Comparison of ENCODE assay signal across 21 cellular contexts in genomic region chr10:109393425-109393824, GRCh38.
DNase-seq lines count a peak whose midpoint lies in the region; ATAC-seq and TF ChIP-seq lines count a peak whose summit lies in the region.
"Had no signal": no experiment of that assay in that cellular context is flagged by ENCODE, and none has a peak within 500 bp of the region (broad histone marks: within the 10 kb centered on the region; RNA-seq: fewer than 3 reads in every experiment).

No MANE protein-coding gene starts in this region.

- H3K4me2 ChIP-seq in neuronal stem cell (ENCODE audit: insufficient read depth, low read length, poor library complexity, severe bottlenecking), result no peak overlapping the region

- H2BK12ac ChIP-seq in neuronal stem cell (ENCODE audit: low read length), result no peak overlapping the region

- ATAC-seq in T-cell (replicated peaks in 1 of 4), result no peak

- H3K4me1 ChIP-seq in HEK293 (ENCODE audit: control insufficient read depth, insufficient read depth, low read length) (no peaks in the 10 kb centered on the region), iPS-15b (ENCODE audit: control insufficient read depth, insufficient read depth, low read length) (peaks cover 5% of the 10 kb centered on the region), neuronal stem cell (ENCODE audit: control insufficient read depth in 2 of 2, insufficient read depth in 1 of 2, low read depth in 1 of 2, low read length in 2 of 2) (peaks cover 0 to 19% of the 10 kb centered on the region in 2 donors)

- no peak overlapping the region for H3K23ac ChIP-seq in neuronal stem cell (ENCODE audit: low read depth, low read length, poor library complexity)

- DNase-seq in WERI-Rb-1, result peak; percentile 96
- DNase-seq in neuronal stem cell (ENCODE audit: low spot score), result no peak
- DNase-seq in activated CD4-positive, alpha-beta T cell treated with anti-CD3 and anti-CD28 coated beads, Interleukin-2, amount 50 U/mL, for 48 hours, result no peak
- no peak for DNase-seq in activated effector memory CD4-positive, alpha-beta T cell treated with Interleukin-2 at 50 U/mL for 16 hours
- DNase-seq in T-cell, result no peak
- no peak for DNase-seq in HEK293T (ENCODE audit: extremely low spot score)
- DNase-seq: AML-193; COR-L47; GM23248; IMR-90; Karpas-422; MG63; NCI-H1092 treated with DMSO at 0.1 percent for 48 hours; NCI-H1694; NCI-H524 treated with DMSO at 0.1 percent for 48 hours; NK-92 treated with Interleukin-12 subunit alpha and Interleukin-12 subunit beta, amount 100 ng/mL, for 24 hours; OCI-M1; SHP77 treated with DMSO at 0.1 percent for 48 hours had no signal

- H4K91ac ChIP-seq in neuronal stem cell (ENCODE audit: low read depth, low read length, poor library complexity), result no peak overlapping the region

- H3K14ac ChIP-seq in neuronal stem cell (ENCODE audit: low read length), result no peak overlapping the region

- H3K4me3 ChIP-seq in HEK293 (ENCODE audit: low read depth, low read length) (no peak overlapping the region), WERI-Rb-1 (ENCODE audit: low read depth, low read length) (no peak overlapping the region), iPS-15b (ENCODE audit: low read depth, low read length) (peak overlapping the region; percentile 22), neuronal stem cell (ENCODE audit: low read length in 2 of 2) (no peak overlapping the region)
- H3K4me3 ChIP-seq: GM23248, MG63 had no signal

- H3K4me1 Mint-ChIP-seq in T-cell, result no peaks in the 10 kb centered on the region
- H3K4me1 Mint-ChIP-seq: CD14-positive monocyte had no signal

- peaks cover 7 to 16% (median 10%) of the 10 kb centered on the region in 3 donors for H3K9me3 Mint-ChIP-seq in T-cell

- H2AFZ ChIP-seq in neuronal stem cell (ENCODE audit: low read length), result no peak overlapping the region
- H2AFZ ChIP-seq: GM23248 had no signal

- H3K27ac Mint-ChIP-seq in T-cell, result no peak overlapping the region

- H3K36me3 Mint-ChIP-seq in T-cell, result no peaks in the 10 kb centered on the region
- H3K36me3 Mint-ChIP-seq: CD14-positive monocyte had no signal

- peak overlapping the region; percentile 87 for H3K18ac ChIP-seq in neuronal stem cell (ENCODE audit: low read length)

- H3K9ac ChIP-seq in iPS-15b (ENCODE audit: low read depth, low read length) (no peak overlapping the region), neuronal stem cell (ENCODE audit: low read depth, low read length, poor library complexity) (no peak overlapping the region)
- H3K9ac ChIP-seq: GM23248 had no signal

- POLR2A ChIA-PET in HEK293 (lab: Yijun Ruan, JAX) (no interaction called here), T-cell (lab: Charles Lee) (no interaction called here), HEK293T (lab: Yijun Ruan, JAX) (no interaction called here)

- H3K27me3 ChIP-seq in WERI-Rb-1 (ENCODE audit: insufficient read depth, low read depth, severe bottlenecking) (no peaks in the 10 kb centered on the region), iPS-15b (ENCODE audit: control insufficient read depth, insufficient read depth, low read length) (peaks cover 3% of the 10 kb centered on the region), neuronal stem cell (ENCODE audit: control insufficient read depth in 3 of 3, insufficient read depth in 3 of 3, low read depth in 1 of 3, low read length in 3 of 3) (no peaks in the 10 kb centered on the region)
- H3K27me3 ChIP-seq: MG63 had no signal

- no peak overlapping the region for H3K27ac ChIP-seq in HEK293 (ENCODE audit: extremely low read depth, low read depth, low read length)
- H3K27ac ChIP-seq in WERI-Rb-1, result peak overlapping the region; percentile 25
- H3K27ac ChIP-seq in neuronal stem cell (replicated peaks; ENCODE audit: low read length), result no peak overlapping the region
- H3K27ac ChIP-seq: GM23248 had no signal

- H3K36me3 ChIP-seq in HEK293 (ENCODE audit: control insufficient read depth in 2 of 2, insufficient read depth in 1 of 2, low read length in 2 of 2) (no peaks in the 10 kb centered on the region), WERI-Rb-1 (no peaks in the 10 kb centered on the region), iPS-15b (ENCODE audit: control insufficient read depth, insufficient read depth, low read length) (no peaks in the 10 kb centered on the region), neuronal stem cell (replicated peaks in 1 of 2; ENCODE audit: control insufficient read depth in 2 of 2, insufficient read depth in 2 of 2, low read length in 2 of 2) (no peaks in the 10 kb centered on the region)
- H3K36me3 ChIP-seq: MG63 had no signal

- no peak overlapping the region for H4K8ac ChIP-seq in neuronal stem cell (ENCODE audit: low read depth, low read length)

- TF ChIP-seq CTCF in HEK293 (tag by site-specific recombination; IDR thresholded peaks at IDR 0.05), result no peak
- peak; percentile 15; the same call in 1 of the 2 replicates for TF ChIP-seq CTCF in WERI-Rb-1 (IDR thresholded peaks at IDR 0.05; ENCODE audit: low read depth, low read length)

- H3K4ac ChIP-seq in neuronal stem cell (ENCODE audit: low read length), result no peak overlapping the region

- peaks cover 0 to 3% of the 10 kb centered on the region in 2 donors for H3K27me3 Mint-ChIP-seq in T-cell

- no peak overlapping the region for H3K4me3 Mint-ChIP-seq in T-cell

- CTCF ChIA-PET in HEK293 (lab: Yijun Ruan, JAX) (no interaction called here), T-cell (lab: Charles Lee) (no interaction called here), HEK293T (lab: Yijun Ruan, JAX) (no interaction called here)

- H2AK5ac ChIP-seq in neuronal stem cell (ENCODE audit: low read depth, low read length), result no peak overlapping the region

- no peak overlapping the region for H2BK5ac ChIP-seq in neuronal stem cell (ENCODE audit: low read length)

- H3K9me3 ChIP-seq in HEK293 (ENCODE audit: control insufficient read depth, insufficient read depth, low read depth, low read length) (no peaks in the 10 kb centered on the region), WERI-Rb-1 (ENCODE audit: severe bottlenecking) (peaks cover 2% of the 10 kb centered on the region), iPS-15b (ENCODE audit: control insufficient read depth, insufficient read depth, low read length) (no peaks in the 10 kb centered on the region), neuronal stem cell (replicated peaks in 1 of 2; ENCODE audit: control insufficient read depth in 2 of 2, insufficient read depth in 1 of 2, low read depth in 1 of 2, low read length in 2 of 2) (no peaks in the 10 kb centered on the region)
- H3K9me3 ChIP-seq: MG63 had no signal

- WGBS in neuronal stem cell (ENCODE audit: extremely low coverage in 2 of 2, insufficient read length in 2 of 2, insufficient replicate concordance in 1 of 2), 2 donors, result no CpG with 5 or more reads among the region's 3 CpGs

- no peaks in the 10 kb centered on the region for H3K79me1 ChIP-seq in neuronal stem cell (ENCODE audit: low read depth, low read length)

- peak overlapping the region; percentile 25 for H2BK120ac ChIP-seq in neuronal stem cell (ENCODE audit: low read depth, low read length)

- H2BK15ac ChIP-seq in neuronal stem cell (ENCODE audit: low read length), result peak overlapping the region; percentile 51

TF ChIP-seq in HEK293, 187 proteins besides CTCF, POLR2A, EP300 and RAD21:
- TF ChIP-seq ZNF398 (tag by site-specific recombination; IDR thresholded peaks at IDR 0.05) (no peak), ZNF600 (tag by site-specific recombination; IDR thresholded peaks at IDR 0.05) (no peak), ZIC2 (tag by site-specific recombination; IDR thresholded peaks at IDR 0.05) (peak; percentile 39)
TF ChIP-seq in HEK293: peak in this region for 1.

TF ChIP-seq in HEK293T, 16 proteins besides CTCF, POLR2A, EP300 and RAD21:
- TF ChIP-seq L3MBTL2 (conservative IDR thresholded peaks at IDR 0.05) (no peak), NFRKB (IDR thresholded peaks at IDR 0.05) (no peak), FOXA1 (IDR thresholded peaks at IDR 0.05) (no peak), ELF4 (IDR thresholded peaks at IDR 0.05) (no peak), SP1 (IDR thresholded peaks at IDR 0.05) (no peak), TARDBP (IDR thresholded peaks at IDR 0.05) (no peak), FOXM1 (IDR thresholded peaks at IDR 0.05; ENCODE audit: borderline replicate concordance) (no peak), LEF1 (IDR thresholded peaks at IDR 0.05; ENCODE audit: borderline replicate concordance) (no peak), FOXK2 (IDR thresholded peaks at IDR 0.05) (no peak), SUZ12 (IDR thresholded peaks at IDR 0.05) (no peak), HDGF (IDR thresholded peaks at IDR 0.05; ENCODE audit: borderline replicate concordance) (no peak), PKNOX1 (IDR thresholded peaks at IDR 0.05) (no peak)
